Comparison of ENCODE assay signal across 31 cellular contexts in the genomic region with DNA sequence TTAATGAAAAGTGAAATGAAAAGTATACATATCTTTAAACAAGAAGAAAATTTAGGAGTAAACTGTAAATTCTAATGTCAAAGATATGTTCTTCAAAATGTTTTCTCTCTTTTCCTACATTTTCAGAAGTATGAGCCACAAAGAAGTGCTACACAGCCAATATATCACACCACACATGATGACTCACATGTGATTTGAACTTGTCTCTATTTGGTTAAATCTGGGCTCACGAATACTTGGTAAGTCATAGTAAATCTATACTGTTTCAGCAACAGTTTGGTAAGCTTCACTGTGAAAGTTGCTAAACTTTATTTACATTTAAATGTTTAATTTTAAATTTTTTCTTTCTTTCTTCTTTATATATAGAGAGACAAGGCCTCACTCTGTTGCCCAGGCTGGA.
A peak's percentile ranks its signal among the peaks of the same experiment; 100 is the strongest.
DNase-seq lines count a peak whose midpoint lies in the region; ATAC-seq and TF ChIP-seq lines count a peak whose summit lies in the region.
"Had no signal": no experiment of that assay in that cellular context is flagged by ENCODE, and none has a peak within 500 bp of the region (broad histone marks: within the 10 kb centered on the region; RNA-seq: fewer than 3 reads in every experiment).

No MANE protein-coding gene starts in this region.

- no peaks in the 10 kb centered on the region for H3K79me1 ChIP-seq in IMR-90 (ENCODE audit: low read depth in 1 of 2, low read length in 2 of 2)

- H3K18ac ChIP-seq in IMR-90 (ENCODE audit: low read depth, low read length): peak overlapping the region; percentile 35; the same call in 1 of the 2 replicates

- H2AFZ ChIP-seq in IMR-90 (replicated peaks; ENCODE audit: low read length, poor library complexity): no peak overlapping the region
- H2AFZ ChIP-seq: GM23338, hepatocyte had no signal

- H2AK5ac ChIP-seq in IMR-90 (ENCODE audit: low read depth, low read length): 0 out of 2 replicates have a peak overlapping the region, but pooled peaks have one; percentile 23

- no peak overlapping the region for H3K56ac ChIP-seq in IMR-90 (ENCODE audit: extremely low read depth, insufficient read depth, low read length)

- H3K36me3 Mint-ChIP-seq in activated T-cell treated with anti-CD3 and anti-CD28 coated beads, Interleukin-2, amount 50 U/mL, for 72 hours (ENCODE audit: insufficient read depth in 2 of 2): no peaks in the 10 kb centered on the region
- H3K36me3 Mint-ChIP-seq: activated naive CD8-positive, alpha-beta T cell treated with anti-CD3 and anti-CD28 coated beads for 36 hours; stimulated activated memory B cell treated with anti-CD40 and anti-IgM and Interleukin-4, amounts not matched to agents 10 μg/mL and 1 μg/mL and 100 μg/mL, for 72 hours had no signal

- no peak overlapping the region; the same call in 1 of the 2 replicates for H3K14ac ChIP-seq in IMR-90 (replicated peaks; ENCODE audit: low read depth, low read length)

- no peak overlapping the region for H3K9ac ChIP-seq in IMR-90 (ENCODE audit: low read depth, low read length)
- H3K9ac ChIP-seq: KMS-11 had no signal

- no peak overlapping the region for H3K4ac ChIP-seq in IMR-90 (ENCODE audit: low read depth, low read length)

- intact Hi-C loops in IMR-90 (cut with micrococcal nuclease): no loop called here

- WGBS in IMR-90 (ENCODE audit: extremely low coverage in 2 of 2, insufficient read length in 1 of 2), 2 experiments: no CpG with 5 or more reads among the region's 1 CpG

- in situ Hi-C loops in IMR-90 (cut with MboI; ENCODE audit: low sequenced_read_pairs) (no loop called here), brain microvascular endothelial cell (cut with HindIII; ENCODE audit: low pct_ligation_motif_present, low sequenced_read_pairs) (no loop called here)

- no peaks in the 10 kb centered on the region for H3K27me3 ChIP-seq in IMR-90 (ENCODE audit: control insufficient read depth, insufficient read depth, low read length)
- no peaks in the 10 kb centered on the region for H3K27me3 ChIP-seq in brain microvascular endothelial cell (replicated peaks)
- H3K27me3 ChIP-seq in foreskin keratinocyte: no peaks in the 10 kb centered on the region
- no peaks in the 10 kb centered on the region for H3K27me3 ChIP-seq in Peyer's patch
- H3K27me3 ChIP-seq: hepatocyte, ovary had no signal

- H3K27ac ChIP-seq in IMR-90 (ENCODE audit: insufficient read depth, low read length) (no peak overlapping the region), brain microvascular endothelial cell (no peak overlapping the region), foreskin keratinocyte (peak overlapping the region; percentile 24), Peyer's patch (no peak overlapping the region)
- H3K27ac ChIP-seq: hepatocyte, KMS-11, ovary, VCaP had no signal

- H3K9me3 Mint-ChIP-seq in activated T-cell treated with anti-CD3 and anti-CD28 coated beads, Interleukin-2, amount 50 U/mL, for 72 hours: peaks cover 5% of the 10 kb centered on the region in 2 donors
- H3K9me3 Mint-ChIP-seq: GM23338 had no signal

- H2BK5ac ChIP-seq in IMR-90 (ENCODE audit: low read depth, low read length, poor library complexity, severe bottlenecking): peak overlapping the region; percentile 52

- CTCF ChIA-PET in IMR-90 (lab: Yijun Ruan, JAX): interaction anchor here (0.9 kb wide), 1 partner anchor 19 kb away, joined by 3 read pairs; no protein-coding TSS in a partner anchor

- H3K4me2 ChIP-seq in IMR-90 (ENCODE audit: low read depth, low read length): no peak overlapping the region
- H3K4me2 ChIP-seq: GM23338, hepatocyte, KMS-11 had no signal

- no peak overlapping the region for H2AK9ac ChIP-seq in IMR-90 (replicated peaks; ENCODE audit: low read depth, low read length, poor library complexity)

- peak; percentile 58 for DNase-seq in EH (ENCODE audit: low read depth)
- peak; percentile 84 for DNase-seq in IMR-90
- DNase-seq in brain microvascular endothelial cell: peak; percentile 37
- DNase-seq in foreskin keratinocyte: peak in 1 of 2 donors; percentile 47
- no peak for DNase-seq in Peyer's patch
- DNase-seq in activated T-cell treated with anti-CD3 and anti-CD28 coated beads, Interleukin-2, amount 50 U/mL, for 72 hours: no peak
- DNase-seq in H4 (ENCODE audit: low spot score): no peak
- no peak for DNase-seq in NCI-H526 (lab: John Stamatoyannopoulos, UW)
- DNase-seq: activated CD4-positive, alpha-beta T cell treated with anti-CD3 and anti-CD28 coated beads for 36 hours; activated CD8-positive, alpha-beta T cell treated with anti-CD3 and anti-CD28 coated beads, Interleukin-2, amount 10 ng/mL, durations not matched to agents 7 days and 5 days; activated naive CD8-positive, alpha-beta T cell treated with anti-CD3 and anti-CD28 coated beads for 36 hours; aorta; mesendoderm; NCI-H1417; NCI-H2029 treated with DMSO at 0.1 percent for 48 hours; NCI-H345; NCI-H748 treated with DMSO at 0.1 percent for 48 hours; ovary; SIG-M5; substantia nigra; trophoblast cell had no signal

- no peak overlapping the region for H3K27ac Mint-ChIP-seq in activated T-cell treated with anti-CD3 and anti-CD28 coated beads, Interleukin-2, amount 50 U/mL, for 72 hours
- H3K27ac Mint-ChIP-seq: activated CD4-positive, alpha-beta T cell treated with anti-CD3 and anti-CD28 coated beads for 36 hours; activated CD8-positive, alpha-beta T cell treated with anti-CD3 and anti-CD28 coated beads, Interleukin-2, amount 10 ng/mL, durations not matched to agents 7 days and 5 days; activated naive CD8-positive, alpha-beta T cell treated with anti-CD3 and anti-CD28 coated beads for 36 hours; dendritic cell treated with granulocyte-macrophage colony-stimulating factor and Interleukin-4, amounts not matched to agents 40 ng/mL and 50 ng/mL, for 4 days; GM23338; stimulated activated memory B cell treated with anti-CD40 and anti-IgM and Interleukin-4, amounts not matched to agents 10 μg/mL and 1 μg/mL and 100 μg/mL, for 72 hours; T-helper 2 cell treated with Interferon-gamma antibody and Interleukin-4, amounts not matched to agents 5 μg/mL and 100 μg/mL, for 36 hours had no signal

- dilution Hi-C loops in IMR-90 (cut with HindIII; ENCODE audit: low sequenced_read_pairs, unreplicated experiment): no loop called here

- no peak overlapping the region for H2BK15ac ChIP-seq in IMR-90 (ENCODE audit: low read depth, low read length)

- H3K4me1 ChIP-seq in IMR-90 (ENCODE audit: control insufficient read depth, insufficient read depth, low read length) (peaks cover 2% of the 10 kb centered on the region; the same call in 1 of the 2 replicates), foreskin keratinocyte (peaks cover 3% of the 10 kb centered on the region), Peyer's patch (no peaks in the 10 kb centered on the region)

- H4K8ac ChIP-seq in IMR-90 (ENCODE audit: low read depth in 2 of 2, low read length in 2 of 2): no peak overlapping the region

- ATAC-seq in IMR-90 (ENCODE audit: low read depth) (peak; percentile 81), foreskin keratinocyte (peak; percentile 63)
- no peak for ATAC-seq in activated T-cell treated with anti-CD3 and anti-CD28 coated beads, Interleukin-2, amount 50 U/mL, for 72 hours (replicated peaks in 1 of 2)
- ATAC-seq: activated CD4-positive, alpha-beta T cell treated with anti-CD3 and anti-CD28 coated beads for 36 hours; activated CD8-positive, alpha-beta T cell treated with anti-CD3 and anti-CD28 coated beads, Interleukin-2, amount 10 ng/mL, durations not matched to agents 7 days and 5 days; GM23338; left lobe of liver; Panc1; stimulated activated memory B cell treated with anti-CD40 and anti-IgM and Interleukin-4, amounts not matched to agents 10 μg/mL and 1 μg/mL and 100 μg/mL, for 72 hours had no signal

- H3K23ac ChIP-seq in IMR-90 (ENCODE audit: low read depth, low read length): no peak overlapping the region

- no peaks in the 10 kb centered on the region for H3K36me3 ChIP-seq in IMR-90 (ENCODE audit: control insufficient read depth, insufficient read depth, low read length)
- no peaks in the 10 kb centered on the region for H3K36me3 ChIP-seq in brain microvascular endothelial cell (replicated peaks)
- H3K36me3 ChIP-seq in Peyer's patch: no peaks in the 10 kb centered on the region
- H3K36me3 ChIP-seq: ovary had no signal

- TF ChIP-seq CTCF in IMR-90 (conservative IDR thresholded peaks at IDR 0.05; ENCODE audit: low read depth, low read length) (no peak), brain microvascular endothelial cell (IDR thresholded peaks at IDR 0.05; ENCODE audit: low read depth, low read length, missing control alignments) (no peak), foreskin keratinocyte (conservative IDR thresholded peaks at IDR 0.05) (no peak), Peyer's patch (IDR thresholded peaks at IDR 0.05) (no peak)

- TF ChIP-seq RAD21 in IMR-90 (IDR thresholded peaks at IDR 0.05; ENCODE audit: low read length): no peak

- peaks cover 4% of the 10 kb centered on the region; the same call in 1 of the 2 replicates for H3K9me1 ChIP-seq in IMR-90 (ENCODE audit: insufficient read depth, low read length)

- BruUV-seq in IMR-90 (replicated peaks; lab: Mats Ljungman, UMichigan): no TSS peak

- H3K4me3 ChIP-seq in IMR-90 (ENCODE audit: insufficient read depth, low read depth, low read length) (no peak overlapping the region), brain microvascular endothelial cell (ENCODE audit: low read depth, low read length) (no peak overlapping the region), Peyer's patch (no peak overlapping the region)
- H3K4me3 ChIP-seq: GM23338, hepatocyte, ovary had no signal

- H2BK20ac ChIP-seq in IMR-90 (ENCODE audit: low read depth, low read length): no peak overlapping the region

- H2BK120ac ChIP-seq in IMR-90 (ENCODE audit: low read depth, low read length): peak overlapping the region; percentile 55; the same call in 1 of the 2 replicates

- H3K9me3 ChIP-seq in IMR-90 (ENCODE audit: control insufficient read depth, insufficient read depth, low read length): no peaks in the 10 kb centered on the region
- no peaks in the 10 kb centered on the region for H3K9me3 ChIP-seq in Peyer's patch
- H3K9me3 ChIP-seq: ovary had no signal

- H4K91ac ChIP-seq in IMR-90 (ENCODE audit: insufficient read depth, low read depth, low read length): no peak overlapping the region

- no peak overlapping the region for H3K4me3 Mint-ChIP-seq in activated T-cell treated with anti-CD3 and anti-CD28 coated beads, Interleukin-2, amount 50 U/mL, for 72 hours
- H3K4me3 Mint-ChIP-seq: activated CD4-positive, alpha-beta T cell treated with anti-CD3 and anti-CD28 coated beads for 36 hours; activated CD8-positive, alpha-beta T cell treated with anti-CD3 and anti-CD28 coated beads, Interleukin-2, amount 10 ng/mL, durations not matched to agents 7 days and 5 days; activated naive CD8-positive, alpha-beta T cell treated with anti-CD3 and anti-CD28 coated beads for 36 hours; central memory CD8-positive, alpha-beta T cell; dendritic cell treated with granulocyte-macrophage colony-stimulating factor and Interleukin-4, amounts not matched to agents 40 ng/mL and 50 ng/mL, for 4 days; GM23338; stimulated activated memory B cell treated with anti-CD40 and anti-IgM and Interleukin-4, amounts not matched to agents 10 μg/mL and 1 μg/mL and 100 μg/mL, for 72 hours; T-helper 2 cell treated with Interferon-gamma antibody and Interleukin-4, amounts not matched to agents 5 μg/mL and 100 μg/mL, for 36 hours had no signal

- H4K20me1 ChIP-seq in IMR-90 (ENCODE audit: insufficient read depth, low read length): no peaks in the 10 kb centered on the region

- no peaks in the 10 kb centered on the region for H3K27me3 Mint-ChIP-seq in activated T-cell treated with anti-CD3 and anti-CD28 coated beads, Interleukin-2, amount 50 U/mL, for 72 hours (ENCODE audit: low read depth)
- H3K27me3 Mint-ChIP-seq: activated naive CD8-positive, alpha-beta T cell treated with anti-CD3 and anti-CD28 coated beads for 36 hours; central memory CD8-positive, alpha-beta T cell; dendritic cell treated with granulocyte-macrophage colony-stimulating factor and Interleukin-4, amounts not matched to agents 40 ng/mL and 50 ng/mL, for 4 days; stimulated activated memory B cell treated with anti-CD40 and anti-IgM and Interleukin-4, amounts not matched to agents 10 μg/mL and 1 μg/mL and 100 μg/mL, for 72 hours had no signal

- H4K5ac ChIP-seq in IMR-90 (ENCODE audit: low read depth, low read length): no peak overlapping the region

- H3K4me1 Mint-ChIP-seq in activated T-cell treated with anti-CD3 and anti-CD28 coated beads, Interleukin-2, amount 50 U/mL, for 72 hours (ENCODE audit: low read depth): no peaks in the 10 kb centered on the region
- H3K4me1 Mint-ChIP-seq: activated CD4-positive, alpha-beta T cell treated with anti-CD3 and anti-CD28 coated beads for 36 hours; activated naive CD8-positive, alpha-beta T cell treated with anti-CD3 and anti-CD28 coated beads for 36 hours; central memory CD8-positive, alpha-beta T cell; GM23338; stimulated activated memory B cell treated with anti-CD40 and anti-IgM and Interleukin-4, amounts not matched to agents 10 μg/mL and 1 μg/mL and 100 μg/mL, for 72 hours had no signal

- no peak for TF ChIP-seq POLR2A in IMR-90 (IDR thresholded peaks at IDR 0.05; ENCODE audit: low read depth, low read length)
- no peak for TF ChIP-seq POLR2A in Peyer's patch (IDR thresholded peaks at IDR 0.05)

- POLR2A ChIA-PET in IMR-90 (lab: Charles Lee; ENCODE audit: unreplicated experiment): no interaction called here

Comparison
In these comparisons a context has a peak if more than half of its experiments do, and no peak if none do; other contexts are left out.
1. DNase-seq: peak in EH (single experiment), IMR-90 (single experiment) and brain microvascular endothelial cell (single experiment); none in Peyer's patch (0 of 3), activated T-cell treated with anti-CD3 and anti-CD28 coated beads, Interleukin-2, amount 50 U/mL, for 72 hours (0 of 2), H4 (single experiment) and NCI-H526 (0 of 2).
2. ATAC-seq: peak in IMR-90 (single experiment) and foreskin keratinocyte (single experiment); none in activated T-cell treated with anti-CD3 and anti-CD28 coated beads, Interleukin-2, amount 50 U/mL, for 72 hours (0 of 2).